ENCODE assay signal across 22 cellular contexts in genomic region chr5:54930736-54931135, GRCh38. TPM values are rescaled to one million over a fixed set of nuclear protein-coding genes. Genes with fewer than 3 reads are reported as not detected.
DNase-seq lines count a peak whose midpoint lies in the region; ATAC-seq lines count a peak whose summit lies in the region.
"Had no signal": no experiment of that assay in that cellular context is flagged by ENCODE, and none has a peak within 500 bp of the region (broad histone marks: within the 10 kb centered on the region; RNA-seq: fewer than 3 reads in every experiment).

No MANE protein-coding gene starts in this region.

- H3K4me1 Mint-ChIP-seq in activated CD4-positive, alpha-beta T cell treated with anti-CD3 and anti-CD28 coated beads for 36 hours: peaks cover 3% of the 10 kb centered on the region
- peaks cover 14% of the 10 kb centered on the region for H3K4me1 Mint-ChIP-seq in activated CD4-positive, alpha-beta T cell treated with anti-CD3 and anti-CD28 coated beads, Interleukin-2, amount 10 ng/mL, durations not matched to agents 7 days and 5 days
- H3K4me1 Mint-ChIP-seq in activated T-cell treated with anti-CD3 and anti-CD28 coated beads, Interleukin-2, amount 50 U/mL, for 72 hours (ENCODE audit: low read depth): peaks cover 8% of the 10 kb centered on the region
- H3K4me1 Mint-ChIP-seq: B cell had no signal

- POLR2A ChIA-PET in activated CD4-positive, alpha-beta T cell treated with anti-CD3 and anti-CD28 coated beads for 36 hours (lab: Charles Lee): no interaction called here
- POLR2A ChIA-PET in activated CD4-positive, alpha-beta T cell treated with anti-CD3 and anti-CD28 coated beads, Interleukin-2, amount 10 ng/mL, durations not matched to agents 7 days and 5 days (lab: Charles Lee): no interaction called here

- peak; percentile 19 for ATAC-seq in activated CD4-positive, alpha-beta T cell treated with anti-CD3 and anti-CD28 coated beads for 36 hours
- ATAC-seq in activated T-cell treated with anti-CD3 and anti-CD28 coated beads, Interleukin-2, amount 50 U/mL, for 72 hours (replicated peaks in 1 of 2): peak; percentile 70 to 71
- ATAC-seq in HG02763 (IDR thresholded peaks at IDR 0.05; ENCODE audit: unreplicated experiment): no peak
- ATAC-seq: CD8-positive, alpha-beta T cell; GM23338; K562 had no signal

- intact Hi-C loops in activated CD4-positive, alpha-beta T cell treated with anti-CD3 and anti-CD28 coated beads for 36 hours (cut with DNase I, micrococcal nuclease): no loop called here

- no peak overlapping the region for H3K4me3 Mint-ChIP-seq in activated CD4-positive, alpha-beta T cell treated with anti-CD3 and anti-CD28 coated beads for 36 hours
- H3K4me3 Mint-ChIP-seq in activated CD4-positive, alpha-beta T cell treated with anti-CD3 and anti-CD28 coated beads, Interleukin-2, amount 10 ng/mL, durations not matched to agents 7 days and 5 days: no peak overlapping the region
- H3K4me3 Mint-ChIP-seq in activated T-cell treated with anti-CD3 and anti-CD28 coated beads, Interleukin-2, amount 50 U/mL, for 72 hours: no peak overlapping the region
- H3K4me3 Mint-ChIP-seq: B cell; CD8-positive, alpha-beta T cell; GM23338; H9; HFFc6 had no signal

- H3K27me3 Mint-ChIP-seq in activated CD4-positive, alpha-beta T cell treated with anti-CD3 and anti-CD28 coated beads for 36 hours: peaks cover 17% of the 10 kb centered on the region
- peaks cover 26% of the 10 kb centered on the region for H3K27me3 Mint-ChIP-seq in activated CD4-positive, alpha-beta T cell treated with anti-CD3 and anti-CD28 coated beads, Interleukin-2, amount 10 ng/mL, durations not matched to agents 7 days and 5 days
- H3K27me3 Mint-ChIP-seq in activated T-cell treated with anti-CD3 and anti-CD28 coated beads, Interleukin-2, amount 50 U/mL, for 72 hours (ENCODE audit: low read depth): peaks cover 30% of the 10 kb centered on the region

- DNase-seq in activated CD4-positive, alpha-beta T cell treated with anti-CD3 and anti-CD28 coated beads for 36 hours: peak; percentile 27
- DNase-seq in activated CD4-positive, alpha-beta T cell treated with anti-CD3 and anti-CD28 coated beads, Interleukin-2, amount 10 ng/mL, durations not matched to agents 7 days and 5 days: no peak
- DNase-seq in activated T-cell treated with anti-CD3 and anti-CD28 coated beads for 48 hours (ENCODE audit: low read depth) (peak; percentile 33), epidermal melanocyte (ENCODE audit: insufficient read length, low spot score) (no peak)
- DNase-seq in activated T-cell treated with anti-CD3 and anti-CD28 coated beads, Interleukin-2, amount 50 U/mL, for 1 hour: no peak
- peak; percentile 21 to 40 for DNase-seq in activated T-cell treated with anti-CD3 and anti-CD28 coated beads, Interleukin-2, amount 50 U/mL, for 72 hours
- peak; percentile 5 to 31 for DNase-seq in stimulated activated CD8-positive, alpha-beta memory T cell treated with anti-CD3 and anti-CD28 coated beads, Interleukin-2, amount 100 ng/mL, for 48 hours (ENCODE audit: low read depth in 2 of 2)
- DNase-seq: Caco-2; CD8-positive, alpha-beta T cell; H9; HFFc6; Kasumi-1; NCI-H1105; NCI-H1436 treated with DMSO at 0.1 percent for 48 hours; NCI-H187 treated with DMSO at 0.1 percent for 48 hours; NCI-H446; NCI-H524 treated with DMSO at 0.1 percent for 48 hours; NCI-H774 had no signal

- peaks cover 7% of the 10 kb centered on the region for H3K9me3 Mint-ChIP-seq in activated CD4-positive, alpha-beta T cell treated with anti-CD3 and anti-CD28 coated beads for 36 hours (ENCODE audit: low read depth)
- peaks cover 9% of the 10 kb centered on the region for H3K9me3 Mint-ChIP-seq in activated CD4-positive, alpha-beta T cell treated with anti-CD3 and anti-CD28 coated beads, Interleukin-2, amount 10 ng/mL, durations not matched to agents 7 days and 5 days
- H3K9me3 Mint-ChIP-seq in activated T-cell treated with anti-CD3 and anti-CD28 coated beads, Interleukin-2, amount 50 U/mL, for 72 hours: peaks cover 0 to 4% of the 10 kb centered on the region in 2 donors

- H3K27ac Mint-ChIP-seq in activated CD4-positive, alpha-beta T cell treated with anti-CD3 and anti-CD28 coated beads for 36 hours: no peak overlapping the region
- no peak overlapping the region for H3K27ac Mint-ChIP-seq in activated CD4-positive, alpha-beta T cell treated with anti-CD3 and anti-CD28 coated beads, Interleukin-2, amount 10 ng/mL, durations not matched to agents 7 days and 5 days
- no peak overlapping the region for H3K27ac Mint-ChIP-seq in activated T-cell treated with anti-CD3 and anti-CD28 coated beads, Interleukin-2, amount 50 U/mL, for 72 hours
- H3K27ac Mint-ChIP-seq: B cell; CD8-positive, alpha-beta T cell; GM23338; H9; HFFc6 had no signal

- H3K36me3 Mint-ChIP-seq in activated CD4-positive, alpha-beta T cell treated with anti-CD3 and anti-CD28 coated beads for 36 hours (ENCODE audit: low read depth): no peaks in the 10 kb centered on the region
- peaks cover 8% of the 10 kb centered on the region for H3K36me3 Mint-ChIP-seq in activated CD4-positive, alpha-beta T cell treated with anti-CD3 and anti-CD28 coated beads, Interleukin-2, amount 10 ng/mL, durations not matched to agents 7 days and 5 days (ENCODE audit: low read depth)
- peaks cover 6 to 8% of the 10 kb centered on the region in 2 donors for H3K36me3 Mint-ChIP-seq in activated T-cell treated with anti-CD3 and anti-CD28 coated beads, Interleukin-2, amount 50 U/mL, for 72 hours (ENCODE audit: insufficient read depth in 2 of 2)

- CTCF ChIA-PET in activated CD4-positive, alpha-beta T cell treated with anti-CD3 and anti-CD28 coated beads for 36 hours (lab: Charles Lee): interaction anchor here (0.6 to 3.0 kb wide), 6 partner anchors 13 to 302 kb away, joined by 3 to 22 read pairs (median 4); no protein-coding TSS in a partner anchor
- CTCF ChIA-PET in activated CD4-positive, alpha-beta T cell treated with anti-CD3 and anti-CD28 coated beads, Interleukin-2, amount 10 ng/mL, durations not matched to agents 7 days and 5 days (lab: Charles Lee): interaction anchor here (0.6 to 3.1 kb wide), 12 partner anchors 9 to 234 kb away, joined by 3 to 21 read pairs (median 4); partner anchors contain the start of gene GPX8

RNA-seq across cellular contexts. Expression of gene ESM1, which starts 54.7 kb away (rescaled TPM):
- not detected for total RNA-seq in activated CD4-positive, alpha-beta T cell treated with anti-CD3 and anti-CD28 coated beads for 36 hours
- total RNA-seq in activated CD4-positive, alpha-beta T cell treated with anti-CD3 and anti-CD28 coated beads, Interleukin-2, amount 10 ng/mL, durations not matched to agents 7 days and 5 days: not detected
- under 1 TPM in 1 of 2 donors, not detected in 1; 0.23 TPM for total RNA-seq in activated T-cell treated with anti-CD3 and anti-CD28 coated beads, Interleukin-2, amount 50 U/mL, for 72 hours
- total RNA-seq: B cell; Caco-2; CD8-positive, alpha-beta T cell; H9; K562 had no signal

Comparison
In these comparisons a context has a peak if more than half of its experiments do, and no peak if none do; other contexts are left out.
1. DNase-seq: peak in activated CD4-positive, alpha-beta T cell treated with anti-CD3 and anti-CD28 coated beads for 36 hours (single experiment), activated T-cell treated with anti-CD3 and anti-CD28 coated beads for 48 hours (single experiment), activated T-cell treated with anti-CD3 and anti-CD28 coated beads, Interleukin-2, amount 50 U/mL, for 72 hours (2 of 2) and stimulated activated CD8-positive, alpha-beta memory T cell treated with anti-CD3 and anti-CD28 coated beads, Interleukin-2, amount 100 ng/mL, for 48 hours (2 of 2); none in activated CD4-positive, alpha-beta T cell treated with anti-CD3 and anti-CD28 coated beads, Interleukin-2, amount 10 ng/mL, durations not matched to agents 7 days and 5 days (single experiment), activated T-cell treated with anti-CD3 and anti-CD28 coated beads, Interleukin-2, amount 50 U/mL, for 1 hour (single experiment) and epidermal melanocyte (single experiment).